ENCODE assay signal across 11 cellular contexts in genomic region chr19:19224150-19224851, GRCh38. TPM values are rescaled to one million over a fixed set of nuclear protein-coding genes. Genes with fewer than 3 reads are reported as not detected.
A peak's percentile ranks its signal among the peaks of the same experiment; 100 is the strongest.
DNase-seq lines count a peak whose midpoint lies in the region; ATAC-seq and TF ChIP-seq lines count a peak whose summit lies in the region.
"Had no signal": no experiment of that assay in that cellular context is flagged by ENCODE, and none has a peak within 500 bp of the region (broad histone marks: within the 10 kb centered on the region; RNA-seq: fewer than 3 reads in every experiment).

No MANE protein-coding gene starts in this region.

- no peak for TF ChIP-seq EP300 in transverse colon (IDR thresholded peaks at IDR 0.05; ENCODE audit: low read depth)

- H3K27me3 ChIP-seq in iPS-20b (ENCODE audit: insufficient read depth, low read length): peaks cover 61% of the 10 kb centered on the region
- peaks cover 50% of the 10 kb centered on the region for H3K27me3 ChIP-seq in transverse colon

- DNase-seq in stimulated activated naive CD8-positive, alpha-beta T cell treated with anti-CD3 and anti-CD28 coated beads, Interleukin-15, Interleukin-2, amounts not matched to agents 100 U/mL and 50 U/mL, for 24 hours: no peak
- no peak for DNase-seq in activated CD4-positive, alpha-beta memory T cell treated with anti-CD3 and anti-CD28 coated beads for 36 hours
- DNase-seq in transverse colon (no peak), NCI-H1417 (lab: John Stamatoyannopoulos, UW) (no peak), COR-L47 (lab: John Stamatoyannopoulos, UW) (no peak), NCI-H2227 treated with DMSO at 0.1 percent for 48 hours (lab: John Stamatoyannopoulos, UW) (no peak)

- no peak for ATAC-seq in stimulated activated naive CD8-positive, alpha-beta T cell treated with anti-CD3 and anti-CD28 coated beads, Interleukin-15, Interleukin-2, amounts not matched to agents 100 U/mL and 50 U/mL, for 24 hours

- no peaks in the 10 kb centered on the region for H3K9me3 Mint-ChIP-seq in stimulated activated naive CD8-positive, alpha-beta T cell treated with anti-CD3 and anti-CD28 coated beads, Interleukin-15, Interleukin-2, amounts not matched to agents 100 ng/mL and 50 ng/mL, for 24 hours
- no peaks in the 10 kb centered on the region for H3K9me3 Mint-ChIP-seq in activated CD4-positive, alpha-beta memory T cell treated with anti-CD3 and anti-CD28 coated beads for 36 hours

- H3K4me1 ChIP-seq in iPS-20b (ENCODE audit: insufficient read depth, low read length) (no peaks in the 10 kb centered on the region), transverse colon (peaks cover 0 to 11% (median 7%) of the 10 kb centered on the region in 4 donors)

- H3K27me3 Mint-ChIP-seq in stimulated activated naive CD8-positive, alpha-beta T cell treated with anti-CD3 and anti-CD28 coated beads, Interleukin-15, Interleukin-2, amounts not matched to agents 100 ng/mL and 50 ng/mL, for 24 hours: peaks cover 22% of the 10 kb centered on the region
- H3K27me3 Mint-ChIP-seq in activated CD4-positive, alpha-beta memory T cell treated with anti-CD3 and anti-CD28 coated beads for 36 hours: peaks cover 13% of the 10 kb centered on the region

- intact Hi-C loops in activated CD4-positive, alpha-beta memory T cell treated with anti-CD3 and anti-CD28 coated beads for 36 hours (cut with micrococcal nuclease): no loop called here
- intact Hi-C loops in transverse colon (cut with DNase I; ENCODE audit: low total_unique reads): no loop called here

- TF ChIP-seq POLR2A in transverse colon (IDR thresholded peaks at IDR 0.05): no peak

- in situ Hi-C loops in transverse colon (cut with MboI; ENCODE audit: low pct_ligation_motif_present in 1 of 4, low pct_unique_long_range_greater_than_20kb in 1 of 4, low sequenced_read_pairs in 3 of 4): no loop called here

- H3K4me3 Mint-ChIP-seq in stimulated activated naive CD8-positive, alpha-beta T cell treated with anti-CD3 and anti-CD28 coated beads, Interleukin-15, Interleukin-2, amounts not matched to agents 100 ng/mL and 50 ng/mL, for 24 hours: peak overlapping the region; percentile 55
- peak overlapping the region; percentile 16 for H3K4me3 Mint-ChIP-seq in activated CD4-positive, alpha-beta memory T cell treated with anti-CD3 and anti-CD28 coated beads for 36 hours

- 0 to 70% methylated on average over 2 to 17 of the region's 17 CpGs for WGBS in transverse colon (ENCODE audit: low coverage in 1 of 2), 2 donors

- H3K27ac Mint-ChIP-seq in stimulated activated naive CD8-positive, alpha-beta T cell treated with anti-CD3 and anti-CD28 coated beads, Interleukin-15, Interleukin-2, amounts not matched to agents 100 ng/mL and 50 ng/mL, for 24 hours: no peak overlapping the region
- H3K27ac Mint-ChIP-seq in activated CD4-positive, alpha-beta memory T cell treated with anti-CD3 and anti-CD28 coated beads for 36 hours: no peak overlapping the region

- no peak overlapping the region for H3K9ac ChIP-seq in iPS-20b (ENCODE audit: low read depth, low read length)

- CTCF ChIA-PET in activated CD4-positive, alpha-beta memory T cell treated with anti-CD3 and anti-CD28 coated beads for 36 hours (lab: Charles Lee): interaction anchor here (0.8 to 2.1 kb wide), 9 partner anchors 10 to 183 kb away, joined by 3 to 11 read pairs (median 4); partner anchors contain the start of genes BORCS8, NR2C2AP and RFXANK

- H3K9me3 ChIP-seq in iPS-20b (ENCODE audit: insufficient read depth, low read depth, low read length) (no peaks in the 10 kb centered on the region), transverse colon (no peaks in the 10 kb centered on the region)
- H3K9me3 ChIP-seq: heart right ventricle had no signal

- H3K27ac ChIP-seq in iPS-20b (ENCODE audit: low read length): no peak overlapping the region
- H3K27ac ChIP-seq in transverse colon: no peak overlapping the region
- H3K27ac ChIP-seq: heart right ventricle had no signal

- TF ChIP-seq CTCF in transverse colon (IDR thresholded peaks at IDR 0.05): no peak

- H3K36me3 ChIP-seq in iPS-20b (ENCODE audit: insufficient read depth, low read depth, low read length) (no peaks in the 10 kb centered on the region), transverse colon (no peaks in the 10 kb centered on the region)
- H3K36me3 ChIP-seq: heart right ventricle had no signal

- POLR2A ChIA-PET in activated CD4-positive, alpha-beta memory T cell treated with anti-CD3 and anti-CD28 coated beads for 36 hours (lab: Charles Lee): no interaction called here

- H3K4me1 Mint-ChIP-seq in stimulated activated naive CD8-positive, alpha-beta T cell treated with anti-CD3 and anti-CD28 coated beads, Interleukin-15, Interleukin-2, amounts not matched to agents 100 ng/mL and 50 ng/mL, for 24 hours (ENCODE audit: low read depth): no peaks in the 10 kb centered on the region
- H3K4me1 Mint-ChIP-seq in activated CD4-positive, alpha-beta memory T cell treated with anti-CD3 and anti-CD28 coated beads for 36 hours (ENCODE audit: low read depth): no peaks in the 10 kb centered on the region

- H3K36me3 Mint-ChIP-seq in stimulated activated naive CD8-positive, alpha-beta T cell treated with anti-CD3 and anti-CD28 coated beads, Interleukin-15, Interleukin-2, amounts not matched to agents 100 ng/mL and 50 ng/mL, for 24 hours (ENCODE audit: low read depth): no peaks in the 10 kb centered on the region
- no peaks in the 10 kb centered on the region for H3K36me3 Mint-ChIP-seq in activated CD4-positive, alpha-beta memory T cell treated with anti-CD3 and anti-CD28 coated beads for 36 hours

- peak overlapping the region; percentile 57; the same call in 1 of the 2 replicates for H3K4me3 ChIP-seq in iPS-20b (ENCODE audit: low read length)
- peak overlapping the region in 2 of 4 donors; percentile 33 to 49 for H3K4me3 ChIP-seq in transverse colon

RNA-seq across cellular contexts. Expression of gene NCAN, which starts 12.5 kb away (rescaled TPM):
- total RNA-seq in activated CD4-positive, alpha-beta memory T cell treated with anti-CD3 and anti-CD28 coated beads for 36 hours: under 1 TPM; 0.05 to 0.07 TPM
- under 1 TPM in 1 of 4 donors, not detected in 3; 0.16 TPM for total RNA-seq in transverse colon
- total RNA-seq: dermis blood vessel endothelial cell, heart right ventricle, myocyte had no signal

RNA-seq across cellular contexts. Expression of gene NR2C2AP, which starts 21.1 kb away (rescaled TPM):
- total RNA-seq in activated CD4-positive, alpha-beta memory T cell treated with anti-CD3 and anti-CD28 coated beads for 36 hours: 10 to 100 TPM; 39.2 to 42.9 TPM
- 10 to 100 TPM in 1 of 4 donors, 1 to 10 TPM in 3; 2.2 to 12.3 (median 6.4) TPM for total RNA-seq in transverse colon

RNA-seq across cellular contexts. Expression of gene RFXANK, which starts 32.2 kb away (rescaled TPM):
- 10 to 100 TPM; 73.7 to 78.1 TPM for total RNA-seq in activated CD4-positive, alpha-beta memory T cell treated with anti-CD3 and anti-CD28 coated beads for 36 hours
- 10 to 100 TPM; 35.9 to 51.1 (median 48.6) TPM for total RNA-seq in transverse colon

RNA-seq across cellular contexts. Expression of gene BORCS8, which starts 32.3 kb away (rescaled TPM):
- 10 to 100 TPM; 16.4 to 17.8 TPM for total RNA-seq in activated CD4-positive, alpha-beta memory T cell treated with anti-CD3 and anti-CD28 coated beads for 36 hours
- 100 to 1,000 TPM in 1 of 4 donors, 10 to 100 TPM in 3; 13.0 to 132 (median 26.6) TPM for total RNA-seq in transverse colon

RNA-seq across cellular contexts. Expression of gene TM6SF2, which starts 48.8 kb away (rescaled TPM):
- total RNA-seq in activated CD4-positive, alpha-beta memory T cell treated with anti-CD3 and anti-CD28 coated beads for 36 hours: not detected
- total RNA-seq in transverse colon: 10 to 100 TPM in 2 of 4 donors, 1 to 10 TPM in 2; 4.0 to 54.6 (median 17.5) TPM
- total RNA-seq: dermis blood vessel endothelial cell had no signal
